In the genomic region with DNA sequence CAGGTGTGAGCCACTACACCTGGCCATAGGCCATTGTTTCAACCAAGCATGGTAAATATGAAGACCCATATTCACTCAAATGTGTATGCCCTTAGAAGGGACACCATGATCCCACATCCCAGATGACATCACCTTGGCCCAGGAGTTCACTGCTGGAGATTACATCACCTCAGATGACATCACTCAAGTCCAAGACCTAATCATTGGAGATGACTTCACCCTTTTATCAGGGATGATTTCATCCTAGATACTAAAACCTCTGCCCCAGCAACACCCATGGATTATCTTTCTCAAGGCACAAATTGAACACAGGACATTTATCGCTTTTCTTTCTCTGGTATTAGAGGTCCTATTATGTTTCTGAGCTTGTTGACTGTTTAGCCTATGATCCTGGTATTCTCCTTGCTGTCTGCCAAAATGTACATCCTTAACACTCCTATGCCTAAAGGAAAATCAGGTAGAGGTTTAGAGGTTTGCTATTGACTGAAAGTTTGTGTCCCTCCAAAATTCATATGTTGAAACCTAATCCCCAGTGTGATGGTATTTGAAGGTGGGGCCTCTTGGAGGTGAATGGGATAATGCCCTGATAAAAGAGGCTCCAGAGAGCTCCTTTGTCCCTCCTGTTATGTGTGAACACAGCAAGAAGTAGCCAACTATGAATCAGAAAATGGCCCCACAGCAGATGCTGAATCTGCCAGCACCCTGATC, we compare ENCODE assay signal across 30 cellular contexts. TPM values are rescaled to one million over a fixed set of nuclear protein-coding genes. Genes with fewer than 3 reads are reported as not detected.
A peak's percentile ranks its signal among the peaks of the same experiment; 100 is the strongest.
DNase-seq lines count a peak whose midpoint lies in the region; ATAC-seq, FAIRE-seq and TF ChIP-seq lines count a peak whose summit lies in the region.
"Had no signal": no experiment of that assay in that cellular context is flagged by ENCODE, and none has a peak within 500 bp of the region (broad histone marks: within the 10 kb centered on the region; RNA-seq: fewer than 3 reads in every experiment).

No MANE protein-coding gene starts in this region.

- H3K4me1 ChIP-seq in HepG2 (ENCODE audit: insufficient read depth, low read length) (peaks cover 10% of the 10 kb centered on the region), A673 (ENCODE audit: insufficient read depth, low read length, poor library complexity, severe bottlenecking) (no peaks in the 10 kb centered on the region)
- H3K4me1 ChIP-seq: prostate gland, sigmoid colon, uterus had no signal

- H3K4me3 ChIP-seq in epithelial cell of esophagus (ENCODE audit: low read length) = no peak overlapping the region
- no peak overlapping the region for H3K4me3 ChIP-seq in HepG2 (replicated peaks in 1 of 3; ENCODE audit: insufficient read depth in 1 of 3, low read depth in 2 of 3, low read length in 3 of 3)
- no peak overlapping the region for H3K4me3 ChIP-seq in A673 (ENCODE audit: low read depth, low read length, poor library complexity, severe bottlenecking)
- H3K4me3 ChIP-seq: prostate gland, sigmoid colon, uterus had no signal

- H3K27ac Mint-ChIP-seq in activated CD4-positive, alpha-beta memory T cell treated with anti-CD3 and anti-CD28 coated beads for 36 hours = no peak overlapping the region
- H3K27ac Mint-ChIP-seq: activated CD4-positive, alpha-beta T cell treated with anti-CD3 and anti-CD28 coated beads for 36 hours; activated naive CD8-positive, alpha-beta T cell treated with anti-CD3 and anti-CD28 coated beads, Interleukin-2, amount 50 U/mL, for 24 hours; CD14-positive monocyte; stimulated activated naive B cell treated with anti-CD40 and anti-IgM and Interleukin-4, amounts not matched to agents 10 μg/mL and 1 μg/mL and 100 μg/mL, for 72 hours; T-helper 1 cell treated with Interleukin-12 subunit alpha and Interleukin-12 subunit beta and Interleukin-4 antibody, amounts not matched to agents 30 μg/mL and 1 μg/mL, for 36 hours had no signal

- H3K9me3 ChIP-seq in HepG2 (ENCODE audit: low read length) (no peaks in the 10 kb centered on the region), A673 (ENCODE audit: low read depth, low read length, poor library complexity, severe bottlenecking) (no peaks in the 10 kb centered on the region)
- H3K9me3 ChIP-seq: neutrophil, prostate gland, sigmoid colon, uterus had no signal

- CTCF ChIA-PET in HEK293T (lab: Yijun Ruan, JAX) (no interaction called here), HepG2 (lab: Yijun Ruan, JAX; ENCODE audit: low intra/inter-chr PET ratio, low total read pairs) (no interaction called here), A673 (lab: Charles Lee) (no interaction called here)
- CTCF ChIA-PET in activated CD4-positive, alpha-beta memory T cell treated with anti-CD3 and anti-CD28 coated beads for 36 hours (lab: Charles Lee) = no interaction called here

- H3K36me3 ChIP-seq in HepG2 (replicated peaks in 1 of 2; ENCODE audit: control insufficient read depth in 1 of 2, insufficient read depth in 2 of 2, low read length in 2 of 2) (no peaks in the 10 kb centered on the region), A673 (ENCODE audit: insufficient read depth, low read length, poor library complexity, severe bottlenecking) (no peaks in the 10 kb centered on the region)
- H3K36me3 ChIP-seq: neutrophil, prostate gland, sigmoid colon, uterus had no signal

- no peaks in the 10 kb centered on the region for H3K36me3 Mint-ChIP-seq in activated CD4-positive, alpha-beta memory T cell treated with anti-CD3 and anti-CD28 coated beads for 36 hours
- H3K36me3 Mint-ChIP-seq: CD14-positive monocyte; naive B cell; stimulated activated naive B cell treated with anti-CD40 and anti-IgM and Interleukin-4, amounts not matched to agents 10 μg/mL and 1 μg/mL and 100 μg/mL, for 72 hours had no signal

- ATAC-seq in HepG2 = no peak
- ATAC-seq: activated CD4-positive, alpha-beta T cell treated with anti-CD3 and anti-CD28 coated beads for 36 hours; activated naive CD8-positive, alpha-beta T cell treated with anti-CD3 and anti-CD28 coated beads, Interleukin-2, amount 50 U/mL, for 24 hours; left lobe of liver; stimulated activated naive B cell treated with anti-CD40 and anti-IgM and Interleukin-4, amounts not matched to agents 10 μg/mL and 1 μg/mL and 100 μg/mL, for 72 hours had no signal

- 96% methylated on average over 1 of the region's 1 CpG for WGBS in HepG2 (ENCODE audit: low lambda C conversion rate)

- TF ChIP-seq RAD21 in HepG2 (CRISPR knock-in tag; IDR thresholded peaks at IDR 0.05) = no peak

- H3K4me2 ChIP-seq in HepG2 (ENCODE audit: low read depth, low read length) = no peak overlapping the region

- no peak for TF ChIP-seq POLR2A in HepG2 (IDR thresholded peaks at IDR 0.05; ENCODE audit: insufficient read depth in 1 of 2, low read depth in 2 of 2, low read length in 2 of 2)

- FAIRE-seq in RCC 7860 (lab: Jason Lieb, UNC) (no peak), HepG2 (lab: Jason Lieb, UNC) (no peak)
- FAIRE-seq: GM12892 had no signal

- H2AFZ ChIP-seq in HepG2 (ENCODE audit: low read length) = no peak overlapping the region

- TF ChIP-seq EP300 in HepG2 (IDR thresholded peaks at IDR 0.05; ENCODE audit: low read depth in 2 of 2, low read length in 2 of 2) (no peak), HepG2 (CRISPR knock-in tag; IDR thresholded peaks at IDR 0.05; ENCODE audit: borderline replicate concordance) (no peak)

- H4K20me1 ChIP-seq in HepG2 (ENCODE audit: insufficient read depth, low read length) = no peaks in the 10 kb centered on the region

- no peak overlapping the region for H3K4me3 Mint-ChIP-seq in activated CD4-positive, alpha-beta memory T cell treated with anti-CD3 and anti-CD28 coated beads for 36 hours
- H3K4me3 Mint-ChIP-seq: activated CD4-positive, alpha-beta T cell treated with anti-CD3 and anti-CD28 coated beads for 36 hours; activated naive CD8-positive, alpha-beta T cell treated with anti-CD3 and anti-CD28 coated beads, Interleukin-2, amount 50 U/mL, for 24 hours; CD14-positive monocyte; naive B cell; stimulated activated naive B cell treated with anti-CD40 and anti-IgM and Interleukin-4, amounts not matched to agents 10 μg/mL and 1 μg/mL and 100 μg/mL, for 72 hours; T-helper 1 cell treated with Interleukin-12 subunit alpha and Interleukin-12 subunit beta and Interleukin-4 antibody, amounts not matched to agents 30 μg/mL and 1 μg/mL, for 36 hours had no signal

- no peaks in the 10 kb centered on the region for H3K9me3 Mint-ChIP-seq in activated CD4-positive, alpha-beta memory T cell treated with anti-CD3 and anti-CD28 coated beads for 36 hours
- H3K9me3 Mint-ChIP-seq: activated naive CD8-positive, alpha-beta T cell treated with anti-CD3 and anti-CD28 coated beads, Interleukin-2, amount 50 U/mL, for 24 hours; T-helper 1 cell treated with Interleukin-12 subunit alpha and Interleukin-12 subunit beta and Interleukin-4 antibody, amounts not matched to agents 30 μg/mL and 1 μg/mL, for 36 hours had no signal

- no TSS peak for BruUV-seq in HepG2 (replicated peaks; lab: Mats Ljungman, UMichigan)
- BruUV-seq in A673 (replicated peaks; lab: Mats Ljungman, UMichigan) = no TSS peak

- in situ Hi-C loops in HepG2 (cut with HindIII; ENCODE audit: extremely low pct_ligation_motif_present, low pct_unique_long_range_greater_than_20kb) = no loop called here

- no peak for TF ChIP-seq CTCF in epithelial cell of esophagus (IDR thresholded peaks at IDR 0.05; ENCODE audit: insufficient read depth, low read depth, low read length, missing control alignments)
- no peak for TF ChIP-seq CTCF in HepG2 (CRISPR knock-in tag; IDR thresholded peaks at IDR 0.05)
- no peak for TF ChIP-seq CTCF in A673 (conservative IDR thresholded peaks at IDR 0.05; ENCODE audit: low read depth, low read length)

- intact Hi-C loops in HepG2 (cut with micrococcal nuclease; ENCODE audit: unreplicated experiment) = no loop called here
- intact Hi-C loops in A673 (cut with micrococcal nuclease; ENCODE audit: unreplicated experiment) = no loop called here
- intact Hi-C loops in activated CD4-positive, alpha-beta memory T cell treated with anti-CD3 and anti-CD28 coated beads for 36 hours (cut with micrococcal nuclease) = no loop called here

- H3K27me3 Mint-ChIP-seq in activated CD4-positive, alpha-beta memory T cell treated with anti-CD3 and anti-CD28 coated beads for 36 hours = no peaks in the 10 kb centered on the region
- H3K27me3 Mint-ChIP-seq: activated CD4-positive, alpha-beta T cell treated with anti-CD3 and anti-CD28 coated beads for 36 hours; activated naive CD8-positive, alpha-beta T cell treated with anti-CD3 and anti-CD28 coated beads, Interleukin-2, amount 50 U/mL, for 24 hours had no signal

- POLR2A ChIA-PET in HEK293T (lab: Yijun Ruan, JAX) = no interaction called here
- POLR2A ChIA-PET in HepG2 (lab: Yijun Ruan, JAX) = no interaction called here
- POLR2A ChIA-PET in A673 (lab: Charles Lee; ENCODE audit: low non-redundant PET) = no interaction called here
- POLR2A ChIA-PET in activated CD4-positive, alpha-beta memory T cell treated with anti-CD3 and anti-CD28 coated beads for 36 hours (lab: Charles Lee) = no interaction called here

- no peak overlapping the region for H3K9ac ChIP-seq in HepG2 (ENCODE audit: insufficient read depth, low read depth, low read length)

- H3K79me2 ChIP-seq in HepG2 (ENCODE audit: insufficient read depth, low read length) = no peaks in the 10 kb centered on the region

- H3K27me3 ChIP-seq in HepG2 (ENCODE audit: control insufficient read depth in 1 of 2, insufficient read depth in 2 of 2, low read length in 2 of 2) = no peaks in the 10 kb centered on the region
- no peaks in the 10 kb centered on the region for H3K27me3 ChIP-seq in A673 (replicated peaks; ENCODE audit: insufficient read depth, low read depth, low read length, poor library complexity)
- H3K27me3 ChIP-seq: neutrophil, sigmoid colon, uterus had no signal

- H3K4me1 Mint-ChIP-seq in activated CD4-positive, alpha-beta memory T cell treated with anti-CD3 and anti-CD28 coated beads for 36 hours (ENCODE audit: low read depth) = no peaks in the 10 kb centered on the region
- H3K4me1 Mint-ChIP-seq: activated CD4-positive, alpha-beta T cell treated with anti-CD3 and anti-CD28 coated beads for 36 hours; activated naive CD8-positive, alpha-beta T cell treated with anti-CD3 and anti-CD28 coated beads, Interleukin-2, amount 50 U/mL, for 24 hours; CD14-positive monocyte; naive B cell; stimulated activated naive B cell treated with anti-CD40 and anti-IgM and Interleukin-4, amounts not matched to agents 10 μg/mL and 1 μg/mL and 100 μg/mL, for 72 hours had no signal

- DNase-seq in HEK293T (ENCODE audit: extremely low spot score) = peak; percentile 30
- peak; percentile 27 for DNase-seq in RCC 7860 (ENCODE audit: low spot score)
- peak; percentile 46 for DNase-seq in epithelial cell of esophagus (ENCODE audit: low read depth)
- DNase-seq in HepG2 (ENCODE audit: low spot score) = no peak
- no peak for DNase-seq in A673 (ENCODE audit: low spot score)
- no peak for DNase-seq in activated CD4-positive, alpha-beta memory T cell treated with anti-CD3 and anti-CD28 coated beads for 36 hours
- DNase-seq in NCI-H82 treated with DMSO at 0.1 percent for 48 hours (lab: John Stamatoyannopoulos, UW; ENCODE audit: unreplicated experiment) = no peak
- DNase-seq in NCI-H146 (lab: John Stamatoyannopoulos, UW) = no peak
- DNase-seq: activated CD4-positive, alpha-beta T cell treated with anti-CD3 and anti-CD28 coated beads for 36 hours; activated gamma-delta T cell; activated naive CD8-positive, alpha-beta T cell treated with anti-CD3 and anti-CD28 coated beads, Interleukin-2, amount 50 U/mL, for 24 hours; activated T-cell treated with anti-CD3 and anti-CD28 coated beads, Interleukin-2, amount 50 U/mL, for 1 hour; foreskin melanocyte; Kasumi-1; naive B cell; NCI-H1048; NCI-H187 treated with DMSO at 0.1 percent for 48 hours; sigmoid colon; stimulated activated CD4-positive, alpha-beta T cell treated with anti-CD3 and anti-CD28 coated beads, Interleukin-15, amount 100 ng/mL, for 24 hours; stimulated activated naive B cell treated with anti-CD40 and anti-IgM and Interleukin-4, amounts not matched to agents 10 μg/mL and 1 μg/mL and 100 μg/mL, for 72 hours; uterus had no signal

- H3K27ac ChIP-seq in HepG2 (ENCODE audit: extremely low read length, insufficient read depth, low read length) = no peak overlapping the region
- H3K27ac ChIP-seq in A673 (ENCODE audit: low read depth, low read length, poor library complexity, severe bottlenecking) = no peak overlapping the region
- H3K27ac ChIP-seq: HL-60, neutrophil, prostate gland, sigmoid colon, uterus had no signal

RNA-seq across cellular contexts. Expression of a gene that starts 9.8 kb away (rescaled TPM):
- total RNA-seq in HepG2 (2016; rRNA removed; fragmentation: Illumina TruSeq; extraction: Trizol) = 0.07 TPM in 1 of 2 replicates, not detected in the other
- total RNA-seq in HepG2 (2016; cell fraction: cytosol; rRNA removed; fragmentation: Illumina TruSeq; extraction: Trizol; ENCODE audit: low read depth) = not detected in 2 replicates
- total RNA-seq in HepG2 (2016; cell fraction: insoluble cytoplasmic fraction; rRNA removed; fragmentation: Illumina TruSeq; extraction: Trizol) = not detected in 2 replicates
- total RNA-seq in HepG2 (2016; cell fraction: membrane; rRNA removed; fragmentation: Illumina TruSeq; extraction: Trizol) = not detected in 2 replicates
- total RNA-seq in HepG2 (2016; cell fraction: nucleus; rRNA removed; fragmentation: Illumina TruSeq; extraction: Trizol) = not detected in 2 replicates
- not detected in 2 replicates for polyA plus RNA-seq in HepG2 (2011; rRNA removed)
- polyA plus RNA-seq in HepG2 (2011; cell fraction: cytosol; rRNA removed) = 0.05 TPM in 1 of 2 replicates, not detected in the other
- polyA plus RNA-seq in HepG2 (2011; cell fraction: nucleus; rRNA removed) = 0.07 TPM in 1 of 2 replicates, not detected in the other
- 0.11 and 0.31 TPM in 2 replicates for polyA plus RNA-seq in HepG2 (2012)
- 0.07 TPM in 1 of 2 replicates, not detected in the other for polyA plus RNA-seq in HepG2 (2016; cell fraction: cytosol; fragmentation: Illumina TruSeq; extraction: Trizol; ENCODE audit: low read depth)
- polyA plus RNA-seq in HepG2 (2016; cell fraction: insoluble cytoplasmic fraction; fragmentation: Illumina TruSeq; extraction: Trizol; ENCODE audit: low read depth) = not detected in 2 replicates
- not detected in 2 replicates for polyA plus RNA-seq in HepG2 (2016; cell fraction: membrane; fragmentation: Illumina TruSeq; extraction: Trizol; ENCODE audit: low read depth)
- polyA plus RNA-seq in HepG2 (2016; cell fraction: nucleus; fragmentation: Illumina TruSeq; extraction: Trizol; ENCODE audit: insufficient read depth, low read depth) = not detected in 2 replicates
- not detected in 2 replicates for polyA minus RNA-seq in HepG2 (2011; rRNA and poly(A)+ RNA removed; ENCODE audit: low replicate concordance)
- polyA minus RNA-seq in HepG2 (2011; cell fraction: cytosol; rRNA and poly(A)+ RNA removed) = not detected in 2 replicates
- 0.25 TPM in 1 of 2 replicates, not detected in the other for polyA minus RNA-seq in HepG2 (2011; cell fraction: nucleus; rRNA and poly(A)+ RNA removed)
- not detected in 2 replicates for total RNA-seq in A673 (2021)
- under 1 TPM; 0.27 to 0.71 TPM for total RNA-seq in activated CD4-positive, alpha-beta memory T cell treated with anti-CD3 and anti-CD28 coated beads for 36 hours
- total RNA-seq: activated CD8-positive, alpha-beta memory T cell treated with anti-CD3 and anti-CD28 coated beads for 36 hours; prostate gland; sigmoid colon; temporal lobe; uterus had no signal
- polyA plus RNA-seq: CD14-positive monocyte had no signal

Comparison
In these comparisons a context has a peak if more than half of its experiments do, and no peak if none do; other contexts are left out.
1. DNase-seq: peak in HEK293T (single experiment), RCC 7860 (single experiment) and epithelial cell of esophagus (single experiment); none in HepG2 (single experiment), A673 (single experiment), activated CD4-positive, alpha-beta memory T cell treated with anti-CD3 and anti-CD28 coated beads for 36 hours (single experiment), NCI-H82 treated with DMSO at 0.1 percent for 48 hours (single experiment) and NCI-H146 (single experiment).